Comparison of ENCODE assay signal across 34 cellular contexts in the genomic region with DNA sequence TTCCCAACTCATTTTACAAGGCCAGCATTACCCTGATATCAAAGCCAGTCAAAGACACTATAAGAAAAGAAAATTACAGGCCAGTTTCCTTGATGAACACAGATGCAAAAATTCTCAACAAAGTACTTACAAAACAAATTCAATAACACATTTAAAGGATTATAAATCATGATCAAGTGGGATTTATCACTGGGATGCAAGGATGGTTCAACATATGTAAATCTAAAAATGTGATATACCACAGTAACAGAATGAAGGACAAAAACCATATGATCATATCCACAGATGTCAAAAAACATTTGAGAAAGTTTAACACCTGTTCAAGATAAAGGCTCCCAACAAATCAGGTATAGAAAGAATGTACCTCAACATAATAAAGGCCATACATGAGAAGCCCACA.
"Had no signal": no experiment of that assay in that cellular context is flagged by ENCODE, and none has a peak within 500 bp of the region (broad histone marks: within the 10 kb centered on the region; RNA-seq: fewer than 3 reads in every experiment).

No MANE protein-coding gene starts in this region.

- H3K36me3 ChIP-seq: MG63 had no signal

- H3K27ac ChIP-seq: KMS-11 had no signal

- H3K4me2 ChIP-seq: KMS-11 had no signal

- H3K9ac ChIP-seq: KMS-11 had no signal

- H3K4me3 ChIP-seq: MG63 had no signal

- H3K27me3 ChIP-seq: MG63 had no signal

- DNase-seq: Karpas-422, Kasumi-1, MG63, MM.1S, MV-4-11, NCI-H1048, NCI-H1092, NCI-H1092 treated with DMSO at 0.1 percent for 48 hours, NCI-H1105, NCI-H1105 treated with DMSO at 0.1 percent for 48 hours, NCI-H1417, NCI-H1417 treated with DMSO at 0.1 percent for 48 hours, NCI-H1436, NCI-H1436 treated with DMSO at 0.1 percent for 48 hours, NCI-H146, NCI-H1694, NCI-H1694 treated with DMSO at 0.1 percent for 48 hours, NCI-H187, NCI-H187 treated with DMSO at 0.1 percent for 48 hours, NCI-H1930, NCI-H2029, NCI-H2029 treated with DMSO at 0.1 percent for 48 hours, NCI-H2081, NCI-H2081 treated with DMSO at 0.1 percent for 48 hours, NCI-H2107, NCI-H2171, NCI-H2171 treated with DMSO at 0.1 percent for 48 hours, NCI-H2227 treated with DMSO at 0.1 percent for 48 hours, NCI-H226, NCI-H345, NCI-H446, NCI-H446 treated with DMSO at 0.1 percent for 48 hours, NCI-H510A had no signal
